ENCODE assay signal across 13 cellular contexts in the genomic region with DNA sequence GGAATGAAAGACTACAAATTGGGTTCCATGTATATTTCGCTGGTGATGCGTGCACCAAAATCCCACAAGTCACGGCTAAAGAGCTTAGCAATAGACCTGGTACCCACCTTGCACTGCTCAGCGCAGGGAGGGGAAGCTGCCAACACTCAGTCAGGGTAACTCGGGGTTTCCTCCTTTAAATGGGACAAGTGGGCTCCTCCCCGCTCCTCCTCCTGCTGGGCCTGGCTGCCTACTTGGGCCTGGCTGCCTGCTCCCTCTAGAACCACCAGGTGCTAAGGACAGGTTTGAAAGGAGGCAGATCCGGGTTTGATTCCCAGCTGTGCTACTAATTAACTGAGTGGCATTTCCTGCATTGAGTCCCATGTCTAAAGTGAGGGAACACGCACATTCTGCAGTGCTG. TPM values are rescaled to one million over a fixed set of nuclear protein-coding genes. Genes with fewer than 3 reads are reported as not detected.
DNase-seq lines count a peak whose midpoint lies in the region; ATAC-seq and TF ChIP-seq lines count a peak whose summit lies in the region.
"Had no signal": no experiment of that assay in that cellular context is flagged by ENCODE, and none has a peak within 500 bp of the region (broad histone marks: within the 10 kb centered on the region; RNA-seq: fewer than 3 reads in every experiment).

No MANE protein-coding gene starts in this region.

- intact Hi-C loops in Panc1 (cut with micrococcal nuclease; ENCODE audit: unreplicated experiment) (no loop called here), posterior vena cava (cut with DNase I) (no loop called here)

- H3K4me2 ChIP-seq in osteoblast (ENCODE audit: insufficient read depth, low read length) = no peak overlapping the region
- H3K4me2 ChIP-seq: BLaER1 treated with 17β-estradiol and CSF1 and Interleukin-3, amounts not matched to agents 10 nM and 100 nM had no signal

- H3K9me3 ChIP-seq in Panc1 (ENCODE audit: control insufficient read depth, insufficient read depth, low read depth, low read length) (no peaks in the 10 kb centered on the region), osteoblast (ENCODE audit: low read depth, low read length) (no peaks in the 10 kb centered on the region)

- BruUV-seq in Panc1 (replicated peaks; lab: Mats Ljungman, UMichigan) = no TSS peak

- no peaks in the 10 kb centered on the region for H3K36me3 ChIP-seq in Panc1 (ENCODE audit: control insufficient read depth, insufficient read depth, low read length)
- H3K36me3 ChIP-seq in osteoblast (ENCODE audit: insufficient read depth, low read length) = no peaks in the 10 kb centered on the region
- H3K36me3 ChIP-seq: BLaER1 treated with 17β-estradiol and CSF1 and Interleukin-3, amounts not matched to agents 10 nM and 100 nM had no signal

- no peaks in the 10 kb centered on the region for H4K20me1 ChIP-seq in osteoblast (ENCODE audit: insufficient read depth, low read length)
- H4K20me1 ChIP-seq: BLaER1 treated with 17β-estradiol and CSF1 and Interleukin-3, amounts not matched to agents 10 nM and 100 nM had no signal

- peak; percentile 36 for DNase-seq in activated effector memory CD4-positive, alpha-beta T cell treated with anti-CD3 and anti-CD28 coated beads, Interleukin-2, amount 50 U/mL, for 16 hours
- no peak for DNase-seq in activated effector memory CD4-positive, alpha-beta T cell treated with Interleukin-2 at 50 U/mL for 16 hours
- DNase-seq in Panc1 (ENCODE audit: low read depth, low spot score) (no peak), posterior vena cava (ENCODE audit: low spot score) (peak; percentile 44), ureter (ENCODE audit: low spot score) (peak; percentile 27), MV-4-11 (lab: John Stamatoyannopoulos, UW) (no peak), osteoblast (ENCODE audit: insufficient read length, low spot score, missing footprints) (no peak)
- no peak for DNase-seq in activated CD4-positive, alpha-beta T cell treated with anti-CD3 and anti-CD28 coated beads for 4 hours
- DNase-seq: ACHN; CD4-positive, CD25-positive, alpha-beta regulatory T cell had no signal

- TF ChIP-seq CTCF in Panc1 (IDR thresholded peaks at IDR 0.05) (no peak), osteoblast (IDR thresholded peaks at IDR 0.05; ENCODE audit: extremely low read depth, low read depth, low read length) (no peak)

- ATAC-seq in Panc1 = 0 out of 2 replicates have a peak, but pooled peaks have one; percentile 45
- ATAC-seq: HCT116 had no signal

- in situ Hi-C loops in Panc1 (cut with HindIII; ENCODE audit: low pct_unique_long_range_greater_than_20kb, low sequenced_read_pairs) = no loop called here

- no peaks in the 10 kb centered on the region for H3K4me1 ChIP-seq in Panc1 (ENCODE audit: control insufficient read depth, insufficient read depth, low read length)
- peaks cover 22% of the 10 kb centered on the region for H3K4me1 ChIP-seq in osteoblast (ENCODE audit: insufficient read depth, low read length)

- H3K4me3 ChIP-seq in Panc1 (ENCODE audit: low read depth in 2 of 2, low read length in 2 of 2) (no peak overlapping the region), osteoblast (ENCODE audit: insufficient read depth, low read length) (no peak overlapping the region)
- H3K4me3 ChIP-seq: BLaER1 treated with 17β-estradiol and CSF1 and Interleukin-3, amounts not matched to agents 10 nM and 100 nM had no signal

- H3K79me2 ChIP-seq in osteoblast (ENCODE audit: insufficient read depth, low read length) = no peaks in the 10 kb centered on the region

- H3K27me3 ChIP-seq in Panc1 (ENCODE audit: control insufficient read depth, insufficient read depth, low read length) (peaks cover 4% of the 10 kb centered on the region; the same call in 1 of the 2 replicates), osteoblast (ENCODE audit: insufficient read depth, low read length) (peaks cover 26% of the 10 kb centered on the region)
- H3K27me3 ChIP-seq: BLaER1 treated with 17β-estradiol and CSF1 and Interleukin-3, amounts not matched to agents 10 nM and 100 nM had no signal

- POLR2A ChIA-PET in Panc1 (lab: Charles Lee) = no interaction called here

- H3K27ac ChIP-seq in Panc1 (ENCODE audit: low read length) (no peak overlapping the region), osteoblast (ENCODE audit: low read depth, low read length) (no peak overlapping the region)
- H3K27ac ChIP-seq: BLaER1 treated with 17β-estradiol and CSF1 and Interleukin-3, amounts not matched to agents 10 nM and 100 nM; HL-60 had no signal

- CTCF ChIA-PET in Panc1 (lab: Charles Lee) = no interaction called here

- no peak overlapping the region for H2AFZ ChIP-seq in osteoblast (ENCODE audit: low read length)

RNA-seq across cellular contexts. Expression of gene MYO7B, which starts 23.4 kb away (rescaled TPM):
- 0.15 TPM for total RNA-seq in Panc1 (2021; ENCODE audit: unreplicated experiment)
- polyA plus RNA-seq in Panc1 (2012; ENCODE audit: insufficient read length) = 0.12 TPM
- total RNA-seq in posterior vena cava = under 1 TPM; 0.67 to 0.79 TPM
- 0.78 TPM for total RNA-seq in ureter
- under 0.01 TPM in 2 replicates for total RNA-seq in osteoblast
- total RNA-seq: CD4-positive, CD25-positive, alpha-beta regulatory T cell had no signal

RNA-seq across cellular contexts. Expression of gene IWS1, which starts 32.6 kb away (rescaled TPM):
- total RNA-seq in Panc1 (2021; ENCODE audit: unreplicated experiment) = 48.6 TPM
- polyA plus RNA-seq in Panc1 (2012; ENCODE audit: insufficient read length) = 42.4 TPM
- total RNA-seq in posterior vena cava = 10 to 100 TPM; 31.0 to 35.4 TPM
- 43.5 TPM for total RNA-seq in ureter
- total RNA-seq in osteoblast = 28.3 and 36.6 TPM in 2 replicates

Comparison
In these comparisons a context has a peak if more than half of its experiments do, and no peak if none do; other contexts are left out.
1. DNase-seq: peak in activated effector memory CD4-positive, alpha-beta T cell treated with anti-CD3 and anti-CD28 coated beads, Interleukin-2, amount 50 U/mL, for 16 hours (single experiment), posterior vena cava (single experiment) and ureter (single experiment); none in activated effector memory CD4-positive, alpha-beta T cell treated with Interleukin-2 at 50 U/mL for 16 hours (single experiment), Panc1 (single experiment), MV-4-11 (single experiment), activated CD4-positive, alpha-beta T cell treated with anti-CD3 and anti-CD28 coated beads for 4 hours (0 of 2) and osteoblast (single experiment).